Comparison of ENCODE assay signal across 1 cellular context in genomic region chr14:21923820-21924219, GRCh38.
TF ChIP-seq lines count a peak whose summit lies in the region.

No MANE protein-coding gene starts in this region.

TF ChIP-seq in GM12878, 131 proteins besides CTCF, POLR2A, EP300 and RAD21 (continued from another document):
- TF ChIP-seq ZBTB40 (IDR thresholded peaks at IDR 0.05; ENCODE audit: borderline replicate concordance) (no peak), EED (IDR thresholded peaks at IDR 0.05; ENCODE audit: low read depth) (no peak), IKZF2 (IDR thresholded peaks at IDR 0.05) (no peak)
